9 cellular contexts compared by ENCODE assay signal in genomic region chr5:17258989-17259388, GRCh38. TPM values are rescaled to one million over a fixed set of nuclear protein-coding genes. Genes with fewer than 3 reads are reported as not detected.
DNase-seq lines count a peak whose midpoint lies in the region; ATAC-seq and TF ChIP-seq lines count a peak whose summit lies in the region.
"Not testable (repeated sequence)": the region's sequence is repeated elsewhere in the genome, so short reads cannot be mapped to it uniquely, and the experiment has no call there.
"Had no signal": no experiment of that assay in that cellular context is flagged by ENCODE, and none has a peak within 500 bp of the region (broad histone marks: within the 10 kb centered on the region; RNA-seq: fewer than 3 reads in every experiment).

No MANE protein-coding gene starts in this region.

- TF ChIP-seq CTCF in PC-3 (conservative IDR thresholded peaks at IDR 0.05; ENCODE audit: low read depth, low read length); activated B cell treated with CpG ODN at 0.5 μM for 24 hours (IDR thresholded peaks at IDR 0.05); endodermal cell (conservative IDR thresholded peaks at IDR 0.05); neutrophil (IDR thresholded peaks at IDR 0.05): not testable (repeated sequence)

- whole genome bisulfite sequencing in GM23248 (ENCODE audit: low coverage in 1 of 2, low lambda C conversion rate in 2 of 2, missing lambda C conversion rate in 2 of 2), 2 experiments: 94 to 97% methylated on average over 4 of the region's 4 CpGs
- 89 to 100% methylated on average over 1 to 4 of the region's 4 CpGs for WGBS in endodermal cell (ENCODE audit: insufficient coverage in 1 of 2, insufficient read length in 1 of 2), 2 experiments

- H3K27ac ChIP-seq in GM23248 (peak overlapping the region; percentile 47), PC-3 (ENCODE audit: low read length) (peak overlapping the region; percentile 88), neutrophil (peak overlapping the region; percentile 93)
- H3K27ac ChIP-seq in endodermal cell (ENCODE audit: low read depth, low read length): not testable (repeated sequence)

- CTCF ChIA-PET in PC-3 (lab: Charles Lee); activated B cell treated with CpG ODN at 0.5 μM for 24 hours (lab: Charles Lee): not testable (repeated sequence)

- not testable (repeated sequence) for H3K9ac ChIP-seq in GM23248; endodermal cell (ENCODE audit: extremely low read depth, low read length, poor library complexity, severe bottlenecking)
- peak overlapping the region; percentile 21 for H3K9ac ChIP-seq in PC-3 (ENCODE audit: low read length)

- not testable (repeated sequence) for DNase-seq in GM23248, PC-3, activated B cell treated with CpG ODN at 0.5 μM for 24 hours, endodermal cell
- DNase-seq in NCI-H1092 treated with DMSO at 0.1 percent for 48 hours (lab: John Stamatoyannopoulos, UW): peak; percentile 44

- peaks cover 100% of the 10 kb centered on the region for H3K79me2 ChIP-seq in GM23248 (ENCODE audit: insufficient read depth)
- peaks cover 93% of the 10 kb centered on the region for H3K79me2 ChIP-seq in PC-3 (ENCODE audit: low read length)

- BruUV-seq in PC-3 (replicated peaks; lab: Mats Ljungman, UMichigan): not testable (repeated sequence)

- peaks cover 50% of the 10 kb centered on the region for H3K4me1 ChIP-seq in GM23248 (ENCODE audit: insufficient read depth)
- H3K4me1 ChIP-seq in PC-3 (ENCODE audit: insufficient read depth, low read length): peaks cover 62% of the 10 kb centered on the region
- H3K4me1 ChIP-seq in endodermal cell (ENCODE audit: control insufficient read depth, insufficient read depth, low read length): not testable (repeated sequence)
- peaks cover 96 to 97% of the 10 kb centered on the region in 2 experiments for H3K4me1 ChIP-seq in neutrophil (ENCODE audit: control insufficient read depth in 1 of 2, insufficient read depth in 1 of 2, low read depth in 1 of 2, low read length in 1 of 2)

- H3F3A ChIP-seq in GM23248 (ENCODE audit: insufficient read depth): peaks cover 70% of the 10 kb centered on the region
- H3F3A ChIP-seq in PC-3 (ENCODE audit: low read length, unreplicated experiment): not testable (repeated sequence)

- H3K9me3 Mint-ChIP-seq in activated B cell treated with CpG ODN at 0.5 μM for 24 hours: peaks cover 11% of the 10 kb centered on the region
- H3K9me3 Mint-ChIP-seq in endodermal cell: peaks cover 18% of the 10 kb centered on the region
- H3K9me3 Mint-ChIP-seq in stimulated activated memory B cell treated with anti-CD40 and anti-IgM and Interleukin-4, amounts not matched to agents 10 μg/mL and 1 μg/mL and 100 μg/mL, for 72 hours: not testable (repeated sequence)

- peak overlapping the region; percentile 68 for H3K4me3 Mint-ChIP-seq in activated B cell treated with CpG ODN at 0.5 μM for 24 hours
- H3K4me3 Mint-ChIP-seq in endodermal cell; stimulated activated memory B cell treated with anti-CD40 and anti-IgM and Interleukin-4, amounts not matched to agents 10 μg/mL and 1 μg/mL and 100 μg/mL, for 72 hours: not testable (repeated sequence)

- intact Hi-C loops in PC-3 (cut with micrococcal nuclease) (loop anchor here (5.0 to 10.0 kb wide), 3 partner anchors 42 to 116 kb away; partner anchors contain the start of gene BASP1), activated B cell treated with CpG ODN at 0.5 μM for 24 hours (cut with micrococcal nuclease) (loop anchor here (1.0 to 10.0 kb wide), 2 partner anchors 8 to 1436 kb away; no protein-coding TSS in a partner anchor)

- not testable (repeated sequence) for H3K4me2 ChIP-seq in GM23248 (ENCODE audit: unreplicated experiment)
- peak overlapping the region; percentile 68 for H3K4me2 ChIP-seq in PC-3 (ENCODE audit: low read length)

- not testable (repeated sequence) for H4K20me1 ChIP-seq in GM23248 (ENCODE audit: insufficient read depth); PC-3 (ENCODE audit: low read length)

- H3K27ac Mint-ChIP-seq in activated B cell treated with CpG ODN at 0.5 μM for 24 hours: peak overlapping the region; percentile 95
- not testable (repeated sequence) for H3K27ac Mint-ChIP-seq in endodermal cell
- peak overlapping the region; percentile 85 for H3K27ac Mint-ChIP-seq in stimulated activated memory B cell treated with anti-CD40 and anti-IgM and Interleukin-4, amounts not matched to agents 10 μg/mL and 1 μg/mL and 100 μg/mL, for 72 hours

- peaks cover 96% of the 10 kb centered on the region for H3K4me1 Mint-ChIP-seq in activated B cell treated with CpG ODN at 0.5 μM for 24 hours
- H3K4me1 Mint-ChIP-seq in endodermal cell: peaks cover 30% of the 10 kb centered on the region
- H3K4me1 Mint-ChIP-seq in stimulated activated memory B cell treated with anti-CD40 and anti-IgM and Interleukin-4, amounts not matched to agents 10 μg/mL and 1 μg/mL and 100 μg/mL, for 72 hours: peaks cover 86% of the 10 kb centered on the region

- H3K27me3 Mint-ChIP-seq in activated B cell treated with CpG ODN at 0.5 μM for 24 hours; endodermal cell (ENCODE audit: insufficient read depth); stimulated activated memory B cell treated with anti-CD40 and anti-IgM and Interleukin-4, amounts not matched to agents 10 μg/mL and 1 μg/mL and 100 μg/mL, for 72 hours: not testable (repeated sequence)

- in situ Hi-C loops in GM23248 (cut with MboI): not testable (repeated sequence)

- H3K36me3 ChIP-seq in GM23248 (ENCODE audit: low read depth); neutrophil: not testable (repeated sequence)
- H3K36me3 ChIP-seq in PC-3 (ENCODE audit: low read depth, low read length): peaks cover 53% of the 10 kb centered on the region
- peaks cover 49% of the 10 kb centered on the region for H3K36me3 ChIP-seq in endodermal cell (ENCODE audit: control insufficient read depth, insufficient read depth, low read length)

- not testable (repeated sequence) for H2AFZ ChIP-seq in GM23248; PC-3 (ENCODE audit: low read length)

- H3K9me3 ChIP-seq in GM23248 (ENCODE audit: low read depth); neutrophil: not testable (repeated sequence)
- H3K9me3 ChIP-seq in PC-3 (ENCODE audit: low read length) (peaks cover 14% of the 10 kb centered on the region), endodermal cell (ENCODE audit: control insufficient read depth, low read length) (peaks cover 39% of the 10 kb centered on the region)

- not testable (repeated sequence) for H3K4me3 ChIP-seq in GM23248; neutrophil (ENCODE audit: low read depth in 1 of 2, low read length in 1 of 2)
- peak overlapping the region; percentile 6; the same call in 1 of the 2 replicates for H3K4me3 ChIP-seq in PC-3 (ENCODE audit: low read length)
- H3K4me3 ChIP-seq in endodermal cell (ENCODE audit: low read length): peak overlapping the region; percentile 19

- H3K27me3 ChIP-seq in GM23248 (replicated peaks; ENCODE audit: insufficient read depth); PC-3 (ENCODE audit: low read length); endodermal cell (ENCODE audit: control insufficient read depth, insufficient read depth, low read length, poor library complexity, severe bottlenecking); neutrophil: not testable (repeated sequence)

- not testable (repeated sequence) for H3K9me2 ChIP-seq in GM23248 (ENCODE audit: insufficient read depth); PC-3 (replicated peaks; ENCODE audit: low read length)

- POLR2A ChIA-PET in PC-3 (lab: Charles Lee; ENCODE audit: unreplicated experiment): interaction anchor here (0.6 kb wide), 1 partner anchor 854 kb away, joined by 4 read pairs; no protein-coding TSS in a partner anchor
- POLR2A ChIA-PET in activated B cell treated with CpG ODN at 0.5 μM for 24 hours (lab: Charles Lee): interaction anchor here (2.0 to 5.3 kb wide), 6 partner anchors 9 to 60 kb away, joined by 8 to 90 read pairs (median 67); partner anchors contain the start of gene BASP1

- H3K36me3 Mint-ChIP-seq in activated B cell treated with CpG ODN at 0.5 μM for 24 hours (ENCODE audit: low read depth) (peaks cover 83% of the 10 kb centered on the region), endodermal cell (ENCODE audit: low read depth) (peaks cover 56% of the 10 kb centered on the region)
- peaks cover 74% of the 10 kb centered on the region for H3K36me3 Mint-ChIP-seq in stimulated activated memory B cell treated with anti-CD40 and anti-IgM and Interleukin-4, amounts not matched to agents 10 μg/mL and 1 μg/mL and 100 μg/mL, for 72 hours

- not testable (repeated sequence) for ATAC-seq in PC-3; activated B cell treated with CpG ODN at 0.5 μM for 24 hours (ENCODE audit: low read depth); stimulated activated memory B cell treated with anti-CD40 and anti-IgM and Interleukin-4, amounts not matched to agents 10 μg/mL and 1 μg/mL and 100 μg/mL, for 72 hours

RNA-seq across cellular contexts. Expression of gene BASP1, which starts 41.6 kb away (rescaled TPM):
- total RNA-seq in GM23248 (2014; rRNA removed; shearing (Covaris generic)): 121 and 124 TPM in 2 replicates
- 58.4 and 60.4 TPM in 2 replicates for polyA plus RNA-seq in GM23248 (2016; fragmentation: Nextera tagmentation; extraction: Ambion mirVana)
- total RNA-seq in PC-3 (2014; rRNA removed) (169 and 273 TPM in 2 replicates), activated B cell treated with CpG ODN at 0.5 μM for 24 hours (316 and 318 TPM in 2 replicates), endodermal cell (10 to 100 TPM; 60.3 to 63.0 TPM)
- 230 TPM for polyA plus RNA-seq in endodermal cell (2013, experiment 1 of 2)
- 203 TPM for polyA plus RNA-seq in endodermal cell (2013, experiment 2 of 2)
- total RNA-seq: HT-29 had no signal
- polyA plus RNA-seq: K562 had no signal
